In the genomic region with DNA sequence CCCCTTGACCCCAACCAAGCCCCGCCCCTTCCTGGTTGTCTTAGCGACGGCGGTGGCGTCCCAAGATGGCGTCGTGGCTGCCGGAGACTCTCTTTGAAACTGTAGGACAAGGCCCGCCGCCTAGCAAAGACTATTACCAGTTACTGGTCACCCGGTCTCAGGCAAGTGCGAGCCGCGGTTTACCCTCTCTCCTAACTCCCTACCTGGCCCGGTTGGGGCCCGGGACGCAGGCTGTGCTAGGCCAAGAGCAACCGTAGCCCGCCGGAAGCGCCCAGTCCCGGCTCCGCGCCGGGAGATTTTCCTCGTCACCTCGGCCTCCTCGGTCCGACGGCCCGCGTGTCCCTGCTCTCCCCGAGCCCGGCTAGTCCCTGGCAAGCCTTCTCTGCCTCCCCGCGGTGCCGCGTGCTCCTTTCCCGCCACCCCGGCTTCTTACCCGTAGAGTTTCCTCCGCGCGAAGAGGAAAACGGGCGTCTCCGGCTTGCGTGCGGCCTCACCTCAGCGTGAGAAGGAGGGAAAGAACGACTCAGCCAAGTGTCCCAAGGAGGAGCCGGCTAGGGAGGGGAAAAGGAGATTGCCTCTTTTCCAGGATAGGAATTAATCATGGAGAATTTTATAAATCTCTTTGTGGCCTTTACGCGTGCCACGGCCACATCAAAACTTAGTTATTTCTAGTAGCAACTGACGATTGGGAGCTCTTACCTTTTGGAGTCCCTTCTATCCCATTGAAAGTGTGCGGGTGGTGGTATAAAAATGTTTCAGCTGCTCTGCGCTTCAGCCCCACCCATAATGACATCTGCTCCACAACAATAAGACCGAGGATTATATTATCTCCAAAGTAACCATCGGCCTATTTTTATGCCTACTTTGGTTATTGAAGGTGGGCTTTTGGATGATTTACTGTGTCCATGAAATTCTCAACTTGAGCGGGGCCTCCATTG, we compare ENCODE assay signal across 8 cellular contexts. TPM values are rescaled to one million over a fixed set of nuclear protein-coding genes. Genes with fewer than 3 reads are reported as not detected.
DNase-seq lines count a peak whose midpoint lies in the region; ATAC-seq and TF ChIP-seq lines count a peak whose summit lies in the region.

A gene with protein sequence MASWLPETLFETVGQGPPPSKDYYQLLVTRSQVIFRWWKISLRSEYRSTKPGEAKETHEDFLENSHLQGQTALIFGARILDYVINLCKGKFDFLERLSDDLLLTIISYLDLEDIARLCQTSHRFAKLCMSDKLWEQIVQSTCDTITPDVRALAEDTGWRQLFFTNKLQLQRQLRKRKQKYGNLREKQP (plus strand): TSS at position 55 of the 938 bp plus-strand sequence. CDS start 11 bp downstream, at position 66.

- H3K9me3 Mint-ChIP-seq in activated naive CD4-positive, alpha-beta T cell treated with anti-CD3 and anti-CD28 coated beads, Interleukin-2, amount 50 U/mL, for 72 hours, result no peaks in the 10 kb centered on the region

- DNase-seq in Daoy (ENCODE audit: low read depth), result peak; percentile 87
- peak; percentile 36 for DNase-seq in Jurkat, Clone E6-1 (ENCODE audit: low read depth, low spot score)
- peak; percentile 87 for DNase-seq in RPMI8226
- peak in 1 of 2 donors; percentile 90 for DNase-seq in activated naive CD4-positive, alpha-beta T cell treated with anti-CD3 and anti-CD28 coated beads, Interleukin-2, amount 50 U/mL, for 72 hours (ENCODE audit: low spot score in 2 of 2)
- peak; percentile 89 to 92 (median 90) for DNase-seq in heart left ventricle
- DNase-seq in psoas muscle, result peak; percentile 86 to 93
- peak in 1 of 2 donors; percentile 27 for DNase-seq in uterus

- peaks cover 0 to 11% (median 2%) of the 10 kb centered on the region in 9 donors for H3K36me3 ChIP-seq in heart left ventricle
- H3K36me3 ChIP-seq in psoas muscle (ENCODE audit: insufficient read depth in 1 of 2, low read depth in 1 of 2), result no peaks in the 10 kb centered on the region
- H3K36me3 ChIP-seq in uterus, result no peaks in the 10 kb centered on the region

- peak within 1 kb of the TSS; percentile 87 for H3K4me3 ChIP-seq in Jurkat, Clone E6-1 (ENCODE audit: low read length)
- H3K4me3 ChIP-seq in heart left ventricle (peak within 1 kb of the TSS; percentile 77 to 98 (median 90)), psoas muscle (peak within 1 kb of the TSS; percentile 76), uterus (peak within 1 kb of the TSS; percentile 63 to 95)

- intact Hi-C loops in heart left ventricle (cut with DNase I), result loop anchor here in 6 of 10 donors (1.0 to 5.0 kb wide), 3 partner anchors 120 to 140 kb away; no protein-coding TSS in a partner anchor
- intact Hi-C loops in psoas muscle (cut with DNase I), result loop anchor here in 1 of 2 donors (5.0 kb wide), 1 partner anchor 120 kb away; no protein-coding TSS in a partner anchor
- intact Hi-C loops in uterus (cut with DNase I; ENCODE audit: low total_unique reads), result no loop called here

- peaks cover 21 to 36% of the 10 kb centered on the region in 2 donors for H3K36me3 Mint-ChIP-seq in activated naive CD4-positive, alpha-beta T cell treated with anti-CD3 and anti-CD28 coated beads, Interleukin-2, amount 50 U/mL, for 72 hours

- TF ChIP-seq CTCF in heart left ventricle (IDR thresholded peaks at IDR 0.05) (no peak), psoas muscle (IDR thresholded peaks at IDR 0.05) (no peak), uterus (IDR thresholded peaks at IDR 0.05) (no peak)

- H3K4me1 ChIP-seq in heart left ventricle (peaks cover 0 to 37% (median 24%) of the 10 kb centered on the region in 12 donors), psoas muscle (peaks cover 7% of the 10 kb centered on the region), uterus (no peaks in the 10 kb centered on the region)

- H3K9me3 ChIP-seq in heart left ventricle (no peaks in the 10 kb centered on the region), psoas muscle (no peaks in the 10 kb centered on the region), uterus (no peaks in the 10 kb centered on the region)

- no peaks in the 10 kb centered on the region for H3K27me3 ChIP-seq in heart left ventricle
- H3K27me3 ChIP-seq in psoas muscle (ENCODE audit: insufficient read depth in 3 of 3, low read length in 2 of 3), result no peaks in the 10 kb centered on the region
- H3K27me3 ChIP-seq in uterus, result no peaks in the 10 kb centered on the region

- TF ChIP-seq POLR2A in heart left ventricle (IDR thresholded peaks at IDR 0.05), result no peak
- no peak for TF ChIP-seq POLR2A in uterus (IDR thresholded peaks at IDR 0.05)

- ATAC-seq in GM21723 (IDR thresholded peaks at IDR 0.05; ENCODE audit: unreplicated experiment), result peak; percentile 75
- ATAC-seq in activated naive CD4-positive, alpha-beta T cell treated with anti-CD3 and anti-CD28 coated beads, Interleukin-2, amount 50 U/mL, for 72 hours, result peak; percentile 70 to 73
- ATAC-seq in heart left ventricle, result peak; percentile 80 to 88 (median 84)
- peak; percentile 78 to 86 (median 80) for ATAC-seq in psoas muscle

- 1 to 2% (median 1%) methylated on average over 43 to 61 of the region's 61 CpGs for WGBS in heart left ventricle, 4 donors
- WGBS in psoas muscle, 3 donors, result 1% methylated on average over 61 of the region's 61 CpGs

- peak within 1 kb of the TSS; percentile 90 to 100 (median 98) for H3K27ac ChIP-seq in heart left ventricle
- peak within 1 kb of the TSS; percentile 97 for H3K27ac ChIP-seq in psoas muscle
- H3K27ac ChIP-seq in uterus, result peak within 1 kb of the TSS; percentile 93 to 99

- H3K27ac Mint-ChIP-seq in activated naive CD4-positive, alpha-beta T cell treated with anti-CD3 and anti-CD28 coated beads, Interleukin-2, amount 50 U/mL, for 72 hours, result peak within 1 kb of the TSS; percentile 99 to 100

RNA-seq across cellular contexts. Expression of the gene that starts here (rescaled TPM):
- total RNA-seq in Daoy (2014; rRNA removed; shearing (Covaris generic)), result 3.0 and 6.2 TPM in 2 replicates
- 5.7 TPM for polyA plus RNA-seq in Jurkat, Clone E6-1 (2012; ENCODE audit: insufficient read depth, insufficient read length)
- total RNA-seq in activated naive CD4-positive, alpha-beta T cell treated with anti-CD3 and anti-CD28 coated beads, Interleukin-2, amount 50 U/mL, for 72 hours, result 1 to 10 TPM in 1 of 2 donors, under 1 TPM in 1; 0.91 to 1.3 TPM
- total RNA-seq in heart left ventricle (1 to 10 TPM in 5 of 9 donors, under 1 TPM in 4; 0.69 to 1.9 (median 1.1) TPM), psoas muscle (1 to 10 TPM in 1 of 4 donors, under 1 TPM in 3; 0.49 to 1.2 (median 0.97) TPM), uterus (1 to 10 TPM in 3 of 4 donors, under 1 TPM in 1; 0.88 to 8.8 (median 5.4) TPM)
- polyA plus RNA-seq in heart left ventricle (1 to 10 TPM in 1 of 2 donors, under 1 TPM in 1; 0.23 to 1.7 TPM), psoas muscle (under 1 TPM; 0.21 to 0.60 (median 0.44) TPM)
